In the genomic region with DNA sequence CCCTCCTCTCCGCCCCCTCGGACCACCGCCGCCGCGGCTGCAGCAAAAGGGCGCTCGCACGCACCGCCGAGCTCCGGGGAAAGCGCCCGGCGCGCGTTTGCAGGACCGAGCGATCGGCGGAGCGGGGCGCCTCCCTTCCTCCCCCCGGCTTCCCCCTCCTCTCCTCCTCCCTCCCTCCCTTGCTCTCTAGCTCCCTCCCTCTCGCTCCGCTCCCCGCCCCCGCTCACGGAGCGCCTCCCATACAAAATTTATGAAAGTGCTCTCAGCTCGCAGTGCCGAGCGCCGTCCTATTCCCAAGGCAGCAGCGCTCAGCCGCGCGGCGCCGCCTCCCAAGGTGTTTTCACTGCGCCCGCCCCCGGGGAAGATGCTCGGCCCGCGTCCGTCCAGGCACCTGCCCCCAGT, we compare ENCODE assay signal across 8 cellular contexts. TPM values are rescaled to one million over a fixed set of nuclear protein-coding genes. Genes with fewer than 3 reads are reported as not detected.
DNase-seq lines count a peak whose midpoint lies in the region; ATAC-seq and TF ChIP-seq lines count a peak whose summit lies in the region.

A gene with protein sequence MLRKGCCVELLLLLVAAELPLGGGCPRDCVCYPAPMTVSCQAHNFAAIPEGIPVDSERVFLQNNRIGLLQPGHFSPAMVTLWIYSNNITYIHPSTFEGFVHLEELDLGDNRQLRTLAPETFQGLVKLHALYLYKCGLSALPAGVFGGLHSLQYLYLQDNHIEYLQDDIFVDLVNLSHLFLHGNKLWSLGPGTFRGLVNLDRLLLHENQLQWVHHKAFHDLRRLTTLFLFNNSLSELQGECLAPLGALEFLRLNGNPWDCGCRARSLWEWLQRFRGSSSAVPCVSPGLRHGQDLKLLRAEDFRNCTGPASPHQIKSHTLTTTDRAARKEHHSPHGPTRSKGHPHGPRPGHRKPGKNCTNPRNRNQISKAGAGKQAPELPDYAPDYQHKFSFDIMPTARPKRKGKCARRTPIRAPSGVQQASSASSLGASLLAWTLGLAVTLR (minus strand): TSS at position 115 of the 402 bp plus-strand sequence. CDS start 469 bp downstream, outside the sequence.

- H3K36me3 ChIP-seq in endocrine pancreas (ENCODE audit: control insufficient read depth, insufficient read depth, low read length) (no peaks in the 10 kb centered on the region), mucosa of descending colon (ENCODE audit: low read depth) (no peaks in the 10 kb centered on the region)

- no peak for TF ChIP-seq CTCF in GM10266 (IDR thresholded peaks at IDR 0.05; ENCODE audit: control insufficient read depth, insufficient read depth, low read depth, missing control alignments)
- no peak for TF ChIP-seq CTCF in mucosa of descending colon (IDR thresholded peaks at IDR 0.05)

- peak; percentile 35 for ATAC-seq in mucosa of descending colon
- ATAC-seq in HG03025 (IDR thresholded peaks at IDR 0.05; ENCODE audit: low FRiP score, unreplicated experiment), result no peak
- ATAC-seq in GM18861 (IDR thresholded peaks at IDR 0.05; ENCODE audit: unreplicated experiment), result no peak

- DNase-seq in GM10266 (ENCODE audit: extremely low spot score), result peak; percentile 76
- peak; percentile 63 for DNase-seq in NCI-H2227 treated with DMSO at 0.1 percent for 48 hours (lab: John Stamatoyannopoulos, UW)
- peak; percentile 23 for DNase-seq in activated CD8-positive, alpha-beta memory T cell treated with anti-CD3 and anti-CD28 coated beads, Interleukin-2, amount 50 U/mL, for 1 hour (ENCODE audit: extremely low read depth)
- DNase-seq in mucosa of descending colon, result peak; percentile 59 to 75 (median 71)
- peak; percentile 72 for DNase-seq in stimulated activated naive CD4-positive, alpha-beta T cell treated with Interleukin-2 at 50 U/mL for 16 hours (lab: John Stamatoyannopoulos, UW)

- H3K9me3 ChIP-seq in endocrine pancreas (ENCODE audit: control insufficient read depth, low read length) (no peaks in the 10 kb centered on the region), mucosa of descending colon (no peaks in the 10 kb centered on the region)

- no peaks in the 10 kb centered on the region for H3K27me3 ChIP-seq in endocrine pancreas (ENCODE audit: control insufficient read depth, insufficient read depth, low read length)

- intact Hi-C loops in mucosa of descending colon (cut with DNase I, micrococcal nuclease), result loop anchor here (5.0 kb wide), 1 partner anchor 118 kb away; no protein-coding TSS in a partner anchor

- H3K4me3 ChIP-seq in endocrine pancreas (ENCODE audit: control insufficient read depth, insufficient read depth, low read length) (no peak within 1 kb of the TSS), mucosa of descending colon (no peak within 1 kb of the TSS)

- H3K9ac ChIP-seq in endocrine pancreas (ENCODE audit: control insufficient read depth, insufficient read depth, low read length), result peak within 1 kb of the TSS; percentile 11

- H3K4me1 ChIP-seq in endocrine pancreas (ENCODE audit: control insufficient read depth, insufficient read depth, low read length) (no peaks in the 10 kb centered on the region), mucosa of descending colon (ENCODE audit: low read depth) (peaks cover 25% of the 10 kb centered on the region)

RNA-seq across cellular contexts. Expression of the gene that starts here (rescaled TPM):
- total RNA-seq in mucosa of descending colon, result under 1 TPM; 0.14 to 0.47 (median 0.43) TPM

Comparison
In these comparisons a context has a peak if more than half of its experiments do, and no peak if none do; other contexts are left out.
1. Peak in DNase-seq and ATAC-seq in mucosa of descending colon; RNA of the gene not detected or under 1 TPM.
2. DNase-seq: peak in every context shown above with its lines; median percentile 76 in GM10266; 72 in stimulated activated naive CD4-positive, alpha-beta T cell treated with Interleukin-2 at 50 U/mL for 16 hours; 71 in mucosa of descending colon; 63 in NCI-H2227 treated with DMSO at 0.1 percent for 48 hours; 23 in activated CD8-positive, alpha-beta memory T cell treated with anti-CD3 and anti-CD28 coated beads, Interleukin-2, amount 50 U/mL, for 1 hour.